In genomic region chr9:131410051-131410491, GRCh38 we compare ENCODE assay signal across 8 cellular contexts. TPM values are rescaled to one million over a fixed set of nuclear protein-coding genes. Genes with fewer than 3 reads are reported as not detected.
DNase-seq lines count a peak whose midpoint lies in the region; ATAC-seq and TF ChIP-seq lines count a peak whose summit lies in the region.

No MANE protein-coding gene starts in this region.

- H3F3A ChIP-seq in Loucy (ENCODE audit: low read depth), result 0 out of 2 replicates have a peak, but pooled peaks cover 4% of the 10 kb centered on the region

- peak; percentile 30 for ATAC-seq in activated T-helper 17 cell treated with anti-CD3 and anti-CD28 coated beads, Interleukin-2, amount 50 U/mL, for 72 hours (replicated peaks)
- ATAC-seq in GM18858 (IDR thresholded peaks at IDR 0.05; ENCODE audit: unreplicated experiment), result no peak

- no peak for TF ChIP-seq CTCF in Loucy (conservative IDR thresholded peaks at IDR 0.05; ENCODE audit: low read length)
- no peak for TF ChIP-seq CTCF in ascending aorta (IDR thresholded peaks at IDR 0.05)

- peak overlapping the region; percentile 72 for H3K4me3 Mint-ChIP-seq in activated T-helper 17 cell treated with anti-CD3 and anti-CD28 coated beads, Interleukin-2, amount 50 U/mL, for 72 hours

- H3K27me3 ChIP-seq in Loucy (ENCODE audit: insufficient read depth, low read length, poor library complexity, severe bottlenecking), result no peaks in the 10 kb centered on the region
- H3K27me3 ChIP-seq in layer of hippocampus (ENCODE audit: control insufficient read depth, insufficient read depth, low read length), result no peaks in the 10 kb centered on the region
- no peaks in the 10 kb centered on the region for H3K27me3 ChIP-seq in ascending aorta

- H3K9me2 ChIP-seq in Loucy (replicated peaks; ENCODE audit: low read depth, low read length), result no peaks in the 10 kb centered on the region

- peak overlapping the region; percentile 73 for H3K4me2 ChIP-seq in Loucy (ENCODE audit: low read depth, low read length, poor library complexity, severe bottlenecking)

- intact Hi-C loops in ascending aorta (cut with DNase I), result no loop called here

- peaks cover 96% of the 10 kb centered on the region for H4K20me1 ChIP-seq in Loucy (ENCODE audit: insufficient read depth, low read length, poor library complexity, severe bottlenecking)

- H3K9me3 ChIP-seq in Loucy (ENCODE audit: insufficient read depth, low read depth, low read length) (no peaks in the 10 kb centered on the region), ascending aorta (no peaks in the 10 kb centered on the region)

- H3K36me3 Mint-ChIP-seq in activated T-helper 17 cell treated with anti-CD3 and anti-CD28 coated beads, Interleukin-2, amount 50 U/mL, for 72 hours (ENCODE audit: low read depth), result peaks cover 28% of the 10 kb centered on the region

- H2AFZ ChIP-seq in Loucy (ENCODE audit: low read length), result no peak overlapping the region

- peaks cover 65% of the 10 kb centered on the region for H3K4me1 Mint-ChIP-seq in activated T-helper 17 cell treated with anti-CD3 and anti-CD28 coated beads, Interleukin-2, amount 50 U/mL, for 72 hours

- H3K27ac Mint-ChIP-seq in activated T-helper 17 cell treated with anti-CD3 and anti-CD28 coated beads, Interleukin-2, amount 50 U/mL, for 72 hours, result peak overlapping the region; percentile 91

- no peak overlapping the region for H3K9ac ChIP-seq in Loucy (ENCODE audit: low read depth, low read length, poor library complexity, severe bottlenecking)

- H3K79me2 ChIP-seq in Loucy (ENCODE audit: insufficient read depth, low read length), result peaks cover 100% of the 10 kb centered on the region

- H3K4me3 ChIP-seq in Loucy (ENCODE audit: low read length, poor library complexity, severe bottlenecking) (peak overlapping the region; percentile 54), ascending aorta (no peak overlapping the region)

- H3K27ac ChIP-seq in layer of hippocampus (ENCODE audit: low read depth, low read length) (peak overlapping the region; percentile 40), ascending aorta (no peak overlapping the region)

- DNase-seq in AG08395 (ENCODE audit: low spot score) (peak; percentile 54), ascending aorta (ENCODE audit: low spot score in 2 of 2) (no peak), epidermal melanocyte (ENCODE audit: insufficient read length, low spot score) (no peak), GM19240 (ENCODE audit: insufficient read length, low spot score) (no peak)

- no peaks in the 10 kb centered on the region for H3K9me3 Mint-ChIP-seq in activated T-helper 17 cell treated with anti-CD3 and anti-CD28 coated beads, Interleukin-2, amount 50 U/mL, for 72 hours

- H3K27me3 Mint-ChIP-seq in activated T-helper 17 cell treated with anti-CD3 and anti-CD28 coated beads, Interleukin-2, amount 50 U/mL, for 72 hours, result no peaks in the 10 kb centered on the region

- H3K4me1 ChIP-seq in Loucy (ENCODE audit: insufficient read depth, low read length, poor library complexity, severe bottlenecking) (peaks cover 62% of the 10 kb centered on the region), ascending aorta (peaks cover 24 to 66% of the 10 kb centered on the region in 2 donors)

- peaks cover 10% of the 10 kb centered on the region; the same call in 1 of the 2 replicates for H3K36me3 ChIP-seq in Loucy (ENCODE audit: insufficient read depth, low read length)
- no peaks in the 10 kb centered on the region for H3K36me3 ChIP-seq in ascending aorta

RNA-seq across cellular contexts. Expression of gene PRRC2B, which starts 16.2 kb away (rescaled TPM):
- total RNA-seq in activated T-helper 17 cell treated with anti-CD3 and anti-CD28 coated beads, Interleukin-2, amount 50 U/mL, for 72 hours, result 100 to 1,000 TPM; 136 to 157 TPM
- total RNA-seq in ascending aorta, result 199 TPM
